ENCODE assay signal across 8 cellular contexts in genomic region chr4:15656038-15656470, GRCh38. TPM values are rescaled to one million over a fixed set of nuclear protein-coding genes. Genes with fewer than 3 reads are reported as not detected.
A peak's percentile ranks its signal among the peaks of the same experiment; 100 is the strongest.
DNase-seq lines count a peak whose midpoint lies in the region; ATAC-seq lines count a peak whose summit lies in the region.

No MANE protein-coding gene starts in this region.

- peaks cover 4% of the 10 kb centered on the region for H3K36me3 Mint-ChIP-seq in stimulated activated naive CD8-positive, alpha-beta T cell treated with anti-CD3 and anti-CD28 coated beads, Interleukin-15, Interleukin-2, amounts not matched to agents 100 ng/mL and 50 ng/mL, for 24 hours (ENCODE audit: low read depth)
- H3K36me3 Mint-ChIP-seq in immature natural killer cell: no peaks in the 10 kb centered on the region

- H3K4me3 ChIP-seq in adipocyte (ENCODE audit: low read length): peak overlapping the region; percentile 93

- H3K9me3 Mint-ChIP-seq in stimulated activated naive CD8-positive, alpha-beta T cell treated with anti-CD3 and anti-CD28 coated beads, Interleukin-15, Interleukin-2, amounts not matched to agents 100 ng/mL and 50 ng/mL, for 24 hours: no peaks in the 10 kb centered on the region
- no peaks in the 10 kb centered on the region for H3K9me3 Mint-ChIP-seq in immature natural killer cell
- H3K9me3 Mint-ChIP-seq in stimulated activated naive CD8-positive, alpha-beta T cell treated with anti-CD3 and anti-CD28 coated beads, Interleukin-15, amount 100 ng/mL, for 72 hours: no peaks in the 10 kb centered on the region

- H3K9ac ChIP-seq in adipocyte (ENCODE audit: low read length): peak overlapping the region; percentile 96

- H3K27me3 ChIP-seq in adipocyte (replicated peaks; ENCODE audit: control insufficient read depth, insufficient read depth, low read length): no peaks in the 10 kb centered on the region

- ATAC-seq in stimulated activated naive CD8-positive, alpha-beta T cell treated with anti-CD3 and anti-CD28 coated beads, Interleukin-15, Interleukin-2, amounts not matched to agents 100 U/mL and 50 U/mL, for 24 hours: no peak
- ATAC-seq in stimulated activated naive CD8-positive, alpha-beta T cell treated with anti-CD3 and anti-CD28 coated beads, Interleukin-15, amount 100 ng/mL, for 72 hours: no peak
- ATAC-seq in GM19328 (IDR thresholded peaks at IDR 0.05; ENCODE audit: unreplicated experiment) (no peak), GM21515 (IDR thresholded peaks at IDR 0.05; ENCODE audit: unreplicated experiment) (no peak)

- no peaks in the 10 kb centered on the region for H3K9me3 ChIP-seq in adipocyte (ENCODE audit: control insufficient read depth, low read length)

- peaks cover 69% of the 10 kb centered on the region for H3K4me1 ChIP-seq in adipocyte (ENCODE audit: control insufficient read depth, insufficient read depth, low read length)

- peak overlapping the region; percentile 90 for H3K4me3 Mint-ChIP-seq in stimulated activated naive CD8-positive, alpha-beta T cell treated with anti-CD3 and anti-CD28 coated beads, Interleukin-15, Interleukin-2, amounts not matched to agents 100 ng/mL and 50 ng/mL, for 24 hours
- peak overlapping the region; percentile 95 to 97 (median 95) for H3K4me3 Mint-ChIP-seq in immature natural killer cell
- H3K4me3 Mint-ChIP-seq in stimulated activated naive CD8-positive, alpha-beta T cell treated with anti-CD3 and anti-CD28 coated beads, Interleukin-15, amount 100 ng/mL, for 72 hours: peak overlapping the region; percentile 90 to 94

- no peaks in the 10 kb centered on the region for H3K27me3 Mint-ChIP-seq in stimulated activated naive CD8-positive, alpha-beta T cell treated with anti-CD3 and anti-CD28 coated beads, Interleukin-15, Interleukin-2, amounts not matched to agents 100 ng/mL and 50 ng/mL, for 24 hours
- H3K27me3 Mint-ChIP-seq in immature natural killer cell (ENCODE audit: low read depth in 3 of 3): peaks cover 7 to 18% (median 13%) of the 10 kb centered on the region in 3 donors
- no peaks in the 10 kb centered on the region for H3K27me3 Mint-ChIP-seq in stimulated activated naive CD8-positive, alpha-beta T cell treated with anti-CD3 and anti-CD28 coated beads, Interleukin-15, amount 100 ng/mL, for 72 hours

- peak overlapping the region; percentile 96 for H3K27ac Mint-ChIP-seq in stimulated activated naive CD8-positive, alpha-beta T cell treated with anti-CD3 and anti-CD28 coated beads, Interleukin-15, Interleukin-2, amounts not matched to agents 100 ng/mL and 50 ng/mL, for 24 hours
- peak overlapping the region; percentile 67 to 98 (median 97) for H3K27ac Mint-ChIP-seq in immature natural killer cell
- peak overlapping the region; percentile 88 to 98 for H3K27ac Mint-ChIP-seq in stimulated activated naive CD8-positive, alpha-beta T cell treated with anti-CD3 and anti-CD28 coated beads, Interleukin-15, amount 100 ng/mL, for 72 hours

- DNase-seq in stimulated activated naive CD8-positive, alpha-beta T cell treated with anti-CD3 and anti-CD28 coated beads, Interleukin-15, Interleukin-2, amounts not matched to agents 100 U/mL and 50 U/mL, for 24 hours: no peak
- DNase-seq in adipocyte (ENCODE audit: low read depth): no peak
- no peak for DNase-seq in immature natural killer cell
- no peak for DNase-seq in stimulated activated naive CD8-positive, alpha-beta T cell treated with anti-CD3 and anti-CD28 coated beads, Interleukin-15, amount 100 ng/mL, for 72 hours
- DNase-seq in stimulated activated CD4-positive, alpha-beta T cell treated with anti-CD3 and anti-CD28 coated beads, Interleukin-15, amount 100 ng/mL, for 24 hours: no peak

- no peaks in the 10 kb centered on the region for H3K36me3 ChIP-seq in adipocyte (ENCODE audit: control insufficient read depth, insufficient read depth, low read length, severe bottlenecking)

- H3K4me1 Mint-ChIP-seq in stimulated activated naive CD8-positive, alpha-beta T cell treated with anti-CD3 and anti-CD28 coated beads, Interleukin-15, Interleukin-2, amounts not matched to agents 100 ng/mL and 50 ng/mL, for 24 hours (ENCODE audit: low read depth): peaks cover 86% of the 10 kb centered on the region
- H3K4me1 Mint-ChIP-seq in immature natural killer cell: peaks cover 34 to 41% of the 10 kb centered on the region in 2 donors
- peaks cover 70% of the 10 kb centered on the region for H3K4me1 Mint-ChIP-seq in stimulated activated naive CD8-positive, alpha-beta T cell treated with anti-CD3 and anti-CD28 coated beads, Interleukin-15, amount 100 ng/mL, for 72 hours

RNA-seq across cellular contexts. Expression of gene FBXL5, which starts 0.9 kb away (rescaled TPM):
- polyA plus RNA-seq in immature natural killer cell: 100 to 1,000 TPM; 116 to 249 (median 125) TPM

RNA-seq across cellular contexts. Expression of gene FAM200B, which starts 25.6 kb away (rescaled TPM):
- polyA plus RNA-seq in immature natural killer cell: 10 to 100 TPM; 47.9 to 58.3 (median 50.2) TPM

RNA-seq across cellular contexts. Expression of gene BST1, which starts 46.8 kb away (rescaled TPM):
- 1 to 10 TPM in 2 of 3 donors, under 1 TPM in 1; 0.78 to 2.0 (median 1.1) TPM for polyA plus RNA-seq in immature natural killer cell
